23 cellular contexts compared by ENCODE assay signal in the genomic region with DNA sequence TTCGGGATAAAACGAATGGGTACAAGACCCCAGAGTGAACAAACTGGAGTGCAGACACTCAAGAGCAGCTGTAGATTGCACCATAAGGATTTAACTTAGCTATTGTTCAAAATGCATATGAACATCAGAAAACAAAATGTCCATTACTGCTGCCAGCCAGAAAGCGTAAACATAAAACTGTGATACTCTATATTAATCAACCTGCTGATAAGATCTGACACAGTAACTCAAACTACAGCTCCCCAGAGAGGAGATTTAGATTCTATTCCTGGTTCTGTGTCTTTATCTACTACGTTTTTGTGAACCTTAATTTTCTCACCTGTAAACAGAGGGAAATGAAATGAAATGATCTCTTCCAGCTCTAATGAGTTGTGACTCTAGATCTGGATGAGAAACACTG. TPM values are rescaled to one million over a fixed set of nuclear protein-coding genes. Genes with fewer than 3 reads are reported as not detected.
"Had no signal": no experiment of that assay in that cellular context is flagged by ENCODE, and none has a peak within 500 bp of the region (broad histone marks: within the 10 kb centered on the region; RNA-seq: fewer than 3 reads in every experiment).

No MANE protein-coding gene starts in this region.

- H3K4me1 Mint-ChIP-seq: activated naive CD4-positive, alpha-beta T cell treated with anti-CD3 and anti-CD28 coated beads, Interleukin-2, amount 10 ng/mL, durations not matched to agents 7 days and 5 days; activated naive CD8-positive, alpha-beta T cell treated with anti-CD3 and anti-CD28 coated beads for 36 hours had no signal

- FAIRE-seq: bronchial epithelial cell, K562 had no signal

- H3K27me3 Mint-ChIP-seq: activated CD8-positive, alpha-beta T cell treated with anti-CD3 and anti-CD28 coated beads for 36 hours; activated naive CD4-positive, alpha-beta T cell treated with anti-CD3 and anti-CD28 coated beads, Interleukin-2, amount 10 ng/mL, durations not matched to agents 7 days and 5 days; activated naive CD8-positive, alpha-beta T cell treated with anti-CD3 and anti-CD28 coated beads for 36 hours had no signal

- H3K9me3 Mint-ChIP-seq: activated CD8-positive, alpha-beta T cell treated with anti-CD3 and anti-CD28 coated beads for 36 hours; activated naive CD8-positive, alpha-beta T cell treated with anti-CD3 and anti-CD28 coated beads for 36 hours; activated T-cell treated with anti-CD3 and anti-CD28 coated beads, Interleukin-2, amount 50 U/mL, for 72 hours; activated T-helper 2 cell treated with anti-CD3 and anti-CD28 coated beads, Interferon-gamma antibody, Interleukin-2, Interleukin-4, amounts not matched to agents 10 μg/mL and 5 μg/mL and 100 μg/mL, durations not matched to agents 14 hours and 24 hours and 36 hours had no signal

- ATAC-seq: activated CD4-positive, CD25-positive, alpha-beta regulatory T cell treated with anti-CD3 and anti-CD28 coated beads, Interleukin-2, amount 50 U/mL, for 24 hours; activated CD8-positive, alpha-beta T cell treated with anti-CD3 and anti-CD28 coated beads for 36 hours; activated T-cell treated with anti-CD3 and anti-CD28 coated beads, Interleukin-2, amount 50 U/mL, for 72 hours; K562 had no signal

- H3K4me3 Mint-ChIP-seq: activated CD8-positive, alpha-beta T cell treated with anti-CD3 and anti-CD28 coated beads for 36 hours; activated naive CD4-positive, alpha-beta T cell treated with anti-CD3 and anti-CD28 coated beads, Interleukin-2, amount 10 ng/mL, durations not matched to agents 7 days and 5 days; activated naive CD8-positive, alpha-beta T cell treated with anti-CD3 and anti-CD28 coated beads for 36 hours; activated T-cell treated with anti-CD3 and anti-CD28 coated beads, Interleukin-2, amount 50 U/mL, for 72 hours had no signal

- H3K36me3 Mint-ChIP-seq: activated naive CD4-positive, alpha-beta T cell treated with anti-CD3 and anti-CD28 coated beads, Interleukin-2, amount 10 ng/mL, durations not matched to agents 7 days and 5 days; activated naive CD8-positive, alpha-beta T cell treated with anti-CD3 and anti-CD28 coated beads for 36 hours had no signal

- DNase-seq: activated CD4-positive, alpha-beta T cell treated with anti-CD3 and anti-CD28 coated beads for 4 hours; activated CD8-positive, alpha-beta memory T cell treated with anti-CD3 and anti-CD28 coated beads, Interleukin-2, amount 50 U/mL, for 4 hours; activated CD8-positive, alpha-beta T cell treated with anti-CD3 and anti-CD28 coated beads for 36 hours; activated gamma-delta T cell treated with Interleukin-2 at 50 U/mL for 16 hours; activated naive CD4-positive, alpha-beta T cell treated with anti-CD3 and anti-CD28 coated beads, Interleukin-2, amount 10 ng/mL, durations not matched to agents 7 days and 5 days; activated naive CD8-positive, alpha-beta T cell treated with anti-CD3 and anti-CD28 coated beads for 36 hours; activated T-cell treated with anti-CD3 and anti-CD28 coated beads, Interleukin-2, amount 50 U/mL, for 72 hours; central memory CD4-positive, alpha-beta T cell; Karpas-422; NCI-H1105 treated with DMSO at 0.1 percent for 48 hours; NCI-H1436 treated with DMSO at 0.1 percent for 48 hours; NCI-H1930; NCI-H2107; NCI-H226; NCI-H526; NCI-H82; SIG-M5; T-helper 2 cell had no signal

- H3K27ac Mint-ChIP-seq: activated CD8-positive, alpha-beta T cell treated with anti-CD3 and anti-CD28 coated beads for 36 hours; activated naive CD4-positive, alpha-beta T cell treated with anti-CD3 and anti-CD28 coated beads, Interleukin-2, amount 10 ng/mL, durations not matched to agents 7 days and 5 days; activated naive CD8-positive, alpha-beta T cell treated with anti-CD3 and anti-CD28 coated beads for 36 hours; activated T-cell treated with anti-CD3 and anti-CD28 coated beads, Interleukin-2, amount 50 U/mL, for 72 hours; activated T-helper 2 cell treated with anti-CD3 and anti-CD28 coated beads, Interferon-gamma antibody, Interleukin-2, Interleukin-4, amounts not matched to agents 10 μg/mL and 5 μg/mL and 100 μg/mL, durations not matched to agents 14 hours and 24 hours and 36 hours had no signal

- H3K4me3 ChIP-seq: K562 had no signal

RNA-seq across cellular contexts. Expression of a gene that starts 22.3 kb away (rescaled TPM):
- total RNA-seq: activated CD8-positive, alpha-beta T cell treated with anti-CD3 and anti-CD28 coated beads for 36 hours; activated naive CD8-positive, alpha-beta T cell treated with anti-CD3 and anti-CD28 coated beads for 36 hours; K562; OCI-LY7 had no signal
